ENCODE assay signal across 33 cellular contexts in the genomic region with DNA sequence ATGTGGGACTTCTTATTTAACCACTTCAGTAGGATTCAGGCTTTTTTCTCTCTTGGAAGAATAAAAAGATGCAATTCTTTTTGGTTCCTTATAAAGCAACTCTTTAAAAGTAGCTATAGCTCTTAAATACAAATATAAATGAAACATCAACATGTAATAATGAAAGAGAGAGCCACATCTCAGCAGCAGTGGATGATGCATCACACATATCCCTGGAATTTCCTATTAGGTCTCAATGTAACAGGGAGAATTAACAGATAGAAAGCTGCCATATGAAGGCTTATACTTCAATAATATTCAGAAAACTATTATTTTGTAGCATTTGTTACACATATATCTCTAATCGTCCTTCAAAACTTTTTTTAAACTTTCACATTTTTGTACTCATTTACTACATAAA.
"Had no signal": no experiment of that assay in that cellular context is flagged by ENCODE, and none has a peak within 500 bp of the region (broad histone marks: within the 10 kb centered on the region; RNA-seq: fewer than 3 reads in every experiment).

No MANE protein-coding gene starts in this region.

- H3K27me3 ChIP-seq: adrenal gland, ascending aorta, body of pancreas, brain microvascular endothelial cell, breast epithelium, cardiac muscle cell had no signal

- ATAC-seq: activated naive CD4-positive, alpha-beta T cell treated with anti-CD3 and anti-CD28 coated beads, Interleukin-2, amount 50 U/mL, for 72 hours; activated naive CD8-positive, alpha-beta T cell treated with anti-CD3 and anti-CD28 coated beads, Interleukin-2, amount 50 U/mL, for 24 hours; activated T-cell treated with anti-CD3 and anti-CD28 coated beads, Interleukin-2, amount 50 U/mL, for 4 hours; activated T-cell treated with anti-CD3 and anti-CD28 coated beads, Interleukin-2, amount 50 U/mL, for 72 hours; activated T-helper 17 cell treated with anti-CD3 and anti-CD28 coated beads, Interleukin-2, amount 50 U/mL, for 72 hours; body of pancreas had no signal

- H3K4me1 ChIP-seq: adrenal gland, ascending aorta, body of pancreas, breast epithelium had no signal

- H3K4me3 ChIP-seq: adrenal gland, ascending aorta, body of pancreas, breast epithelium, cardiac muscle cell had no signal

- H3K27ac ChIP-seq: adrenal gland, ascending aorta, body of pancreas, brain microvascular endothelial cell, breast epithelium, cardiac muscle cell had no signal

- FAIRE-seq: astrocyte, bronchial epithelial cell, colon had no signal

- DNase-seq: activated effector memory CD4-positive, alpha-beta T cell treated with anti-CD3 and anti-CD28 coated beads, Interleukin-2, amount 50 U/mL, for 16 hours; activated effector memory CD4-positive, alpha-beta T cell treated with Interleukin-2 at 50 U/mL for 16 hours; activated gamma-delta T cell; activated gamma-delta T cell treated with Interleukin-2 at 50 U/mL for 16 hours; activated naive CD4-positive, alpha-beta T cell; activated naive CD4-positive, alpha-beta T cell treated with anti-CD3 and anti-CD28 coated beads for 36 hours; activated naive CD4-positive, alpha-beta T cell treated with anti-CD3 and anti-CD28 coated beads, Interleukin-2, amount 10 ng/mL, durations not matched to agents 7 days and 5 days; activated naive CD4-positive, alpha-beta T cell treated with anti-CD3 and anti-CD28 coated beads, Interleukin-2, amount 50 U/mL, for 16 hours; activated naive CD4-positive, alpha-beta T cell treated with Interleukin-2 at 50 U/mL for 16 hours; activated naive CD8-positive, alpha-beta T cell treated with anti-CD3 and anti-CD28 coated beads for 36 hours; activated naive CD8-positive, alpha-beta T cell treated with anti-CD3 and anti-CD28 coated beads, Interleukin-2, amount 10 ng/mL, durations not matched to agents 7 days and 5 days; activated naive CD8-positive, alpha-beta T cell treated with anti-CD3 and anti-CD28 coated beads, Interleukin-2, amount 50 U/mL, for 24 hours; activated T-cell treated with anti-CD3 and anti-CD28 coated beads, Interleukin-2, amount 50 U/mL, for 4 hours; activated T-cell treated with anti-CD3 and anti-CD28 coated beads, Interleukin-2, amount 50 U/mL, for 48 hours; activated T-cell treated with anti-CD3 and anti-CD28 coated beads, Interleukin-2, amount 50 U/mL, for 72 hours; adrenal gland; amniotic stem cell; amygdala; anterior cingulate cortex; aorta; body of pancreas; brain microvascular endothelial cell; caudate nucleus; central memory CD4-positive, alpha-beta T cell; cerebellar nuclear complex had no signal

- H3K9me3 ChIP-seq: adrenal gland, ascending aorta, body of pancreas, breast epithelium had no signal

- H3K36me3 ChIP-seq: adrenal gland, ascending aorta, brain microvascular endothelial cell, breast epithelium had no signal
